1 cellular context compared by ENCODE assay signal in the genomic region with DNA sequence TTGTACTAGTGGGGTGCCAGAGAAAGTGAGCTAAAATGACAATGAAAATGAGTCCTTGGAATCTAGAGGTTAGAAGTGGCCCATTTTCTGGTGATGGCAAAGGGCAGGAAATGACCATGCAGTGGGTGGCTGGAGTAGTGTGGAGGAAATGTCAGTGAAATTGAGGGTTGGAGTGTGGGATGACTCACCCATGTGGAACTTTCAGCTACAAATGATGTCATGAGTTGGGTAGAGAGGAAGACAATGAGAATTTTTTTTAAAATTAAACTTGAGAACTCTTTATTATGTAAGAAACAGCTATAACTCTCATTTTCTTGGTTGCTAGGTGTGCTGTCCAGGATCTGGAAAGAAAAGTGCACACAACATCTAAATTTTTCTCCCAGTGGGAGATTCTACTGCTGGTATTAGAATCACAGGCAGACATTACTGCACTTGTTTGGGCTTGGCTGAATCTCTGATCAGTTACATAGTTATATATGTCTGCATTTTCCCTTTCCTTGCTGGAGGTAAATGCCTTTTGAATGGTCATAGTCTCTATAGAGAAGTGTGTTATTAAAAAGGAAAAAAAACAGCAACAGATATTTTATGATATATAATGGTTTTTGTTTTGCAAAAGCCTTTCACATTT.
TF ChIP-seq lines count a peak whose summit lies in the region.

No MANE protein-coding gene starts in this region.

TF ChIP-seq in K562, 482 proteins besides CTCF, POLR2A, EP300 and RAD21 (continued from another document and continues in another):
- TF ChIP-seq, protein P1, sequence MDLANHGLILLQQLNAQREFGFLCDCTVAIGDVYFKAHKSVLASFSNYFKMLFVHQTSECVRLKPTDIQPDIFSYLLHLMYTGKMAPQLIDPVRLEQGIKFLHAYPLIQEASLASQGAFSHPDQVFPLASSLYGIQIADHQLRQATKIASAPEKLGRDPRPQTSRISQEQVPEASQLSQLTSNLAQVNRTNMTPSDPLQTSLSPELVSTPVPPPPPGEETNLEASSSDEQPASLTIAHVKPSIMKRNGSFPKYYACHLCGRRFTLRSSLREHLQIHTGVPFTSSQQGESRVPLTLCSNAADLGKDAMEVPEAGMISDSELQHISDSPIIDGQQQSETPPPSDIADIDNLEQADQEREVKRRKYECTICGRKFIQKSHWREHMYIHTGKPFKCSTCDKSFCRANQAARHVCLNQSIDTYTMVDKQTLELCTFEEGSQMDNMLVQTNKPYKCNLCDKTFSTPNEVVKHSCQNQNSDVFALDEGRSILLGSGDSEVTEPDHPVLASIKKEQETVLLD (IDR thresholded peaks at IDR 0.05), result no peak
- TF ChIP-seq ARID1B (IDR thresholded peaks at IDR 0.05) (peak; percentile 69), ZNF584 (CRISPR knock-in tag; IDR thresholded peaks at IDR 0.05; ENCODE audit: low read depth) (peak; percentile 40; the same call in 1 of the 2 replicates), ESRRB (CRISPR knock-in tag; IDR thresholded peaks at IDR 0.05; ENCODE audit: borderline replicate concordance) (no peak), GATAD2A (IDR thresholded peaks at IDR 0.05) (no peak), SOX6 (IDR thresholded peaks at IDR 0.05) (0 out of 2 replicates have a peak, but pooled peaks have one; percentile 45), PRPF4 (IDR thresholded peaks at IDR 0.05; ENCODE audit: insufficient read depth, low read depth, low read length, poor library complexity, severe bottlenecking) (no peak), PTBP1 (IDR thresholded peaks at IDR 0.05; ENCODE audit: low read depth, low read length) (no peak), TAF1 (IDR thresholded peaks at IDR 0.05; ENCODE audit: control insufficient read depth, extremely low read depth, insufficient read depth, low read length, severe bottlenecking) (no peak), SAFB2 (IDR thresholded peaks at IDR 0.05; ENCODE audit: borderline replicate concordance, low read depth, low read length, severe bottlenecking) (no peak), MTA2 (IDR thresholded peaks at IDR 0.05; ENCODE audit: low read depth) (no peak), ZNF668 (CRISPR knock-in tag; IDR thresholded peaks at IDR 0.05) (no peak), ZC3H8 (IDR thresholded peaks at IDR 0.05) (no peak), DNMT1 (IDR thresholded peaks at IDR 0.05) (no peak), POLR2AphosphoS5 (IDR thresholded peaks at IDR 0.05; ENCODE audit: control insufficient read depth, insufficient read depth, low read depth, low read length) (no peak), CC2D1A (IDR thresholded peaks at IDR 0.05) (no peak), RBM17 (IDR thresholded peaks at IDR 0.05; ENCODE audit: borderline replicate concordance, low read depth, low read length) (no peak), CTBP1 (IDR thresholded peaks at IDR 0.05; ENCODE audit: borderline replicate concordance) (no peak), KDM2B (CRISPR knock-in tag; IDR thresholded peaks at IDR 0.05) (no peak), CHD2 (IDR thresholded peaks at IDR 0.05; ENCODE audit: low read depth, low read length) (no peak), RBM39 (optimal IDR thresholded peaks at IDR 0.05; ENCODE audit: low read depth, low read length) (no peak), E2F3 (CRISPR knock-in tag; IDR thresholded peaks at IDR 0.05) (no peak), PCBP2 (IDR thresholded peaks at IDR 0.05; ENCODE audit: low read depth, low read length, poor library complexity, severe bottlenecking) (no peak), DDX20 (tag; IDR thresholded peaks at IDR 0.05; ENCODE audit: low read depth) (no peak), MXI1 (IDR thresholded peaks at IDR 0.05; ENCODE audit: low read depth, low read length) (no peak), PHB2 (IDR thresholded peaks at IDR 0.05; ENCODE audit: low read depth) (no peak), TFAM (CRISPR knock-in tag; conservative IDR thresholded peaks at IDR 0.05) (no peak), SIN3B (IDR thresholded peaks at IDR 0.05; ENCODE audit: low read depth) (no peak), STAT5B (CRISPR knock-in tag; IDR thresholded peaks at IDR 0.05) (no peak), TCF3 (CRISPR knock-in tag; IDR thresholded peaks at IDR 0.05) (no peak), PURB (CRISPR knock-in tag; IDR thresholded peaks at IDR 0.05; ENCODE audit: low read depth) (no peak), RNF2 (IDR thresholded peaks at IDR 0.05) (no peak), TARDBP (IDR thresholded peaks at IDR 0.05) (no peak), NONO (IDR thresholded peaks at IDR 0.05; ENCODE audit: low read depth in 2 of 2, low read length in 1 of 2) (no peak), STAT5A (IDR thresholded peaks at IDR 0.05; ENCODE audit: borderline replicate concordance, low read length) (no peak), ZNF3 (CRISPR knock-in tag; IDR thresholded peaks at IDR 0.05) (no peak), DMBX1 (CRISPR knock-in tag; IDR thresholded peaks at IDR 0.05; ENCODE audit: borderline replicate concordance) (peak; percentile 70; the same call in 1 of the 2 replicates), NCOA2 (IDR thresholded peaks at IDR 0.05; ENCODE audit: partially characterized antibody in 2 of 2) (no peak), COPS2 (conservative IDR thresholded peaks at IDR 0.05) (no peak), ZKSCAN1 (IDR thresholded peaks at IDR 0.05; ENCODE audit: low read depth, low read length) (no peak), CREM (IDR thresholded peaks at IDR 0.05; ENCODE audit: low read depth) (peak; percentile 82)
- TF ChIP-seq, protein P2, sequence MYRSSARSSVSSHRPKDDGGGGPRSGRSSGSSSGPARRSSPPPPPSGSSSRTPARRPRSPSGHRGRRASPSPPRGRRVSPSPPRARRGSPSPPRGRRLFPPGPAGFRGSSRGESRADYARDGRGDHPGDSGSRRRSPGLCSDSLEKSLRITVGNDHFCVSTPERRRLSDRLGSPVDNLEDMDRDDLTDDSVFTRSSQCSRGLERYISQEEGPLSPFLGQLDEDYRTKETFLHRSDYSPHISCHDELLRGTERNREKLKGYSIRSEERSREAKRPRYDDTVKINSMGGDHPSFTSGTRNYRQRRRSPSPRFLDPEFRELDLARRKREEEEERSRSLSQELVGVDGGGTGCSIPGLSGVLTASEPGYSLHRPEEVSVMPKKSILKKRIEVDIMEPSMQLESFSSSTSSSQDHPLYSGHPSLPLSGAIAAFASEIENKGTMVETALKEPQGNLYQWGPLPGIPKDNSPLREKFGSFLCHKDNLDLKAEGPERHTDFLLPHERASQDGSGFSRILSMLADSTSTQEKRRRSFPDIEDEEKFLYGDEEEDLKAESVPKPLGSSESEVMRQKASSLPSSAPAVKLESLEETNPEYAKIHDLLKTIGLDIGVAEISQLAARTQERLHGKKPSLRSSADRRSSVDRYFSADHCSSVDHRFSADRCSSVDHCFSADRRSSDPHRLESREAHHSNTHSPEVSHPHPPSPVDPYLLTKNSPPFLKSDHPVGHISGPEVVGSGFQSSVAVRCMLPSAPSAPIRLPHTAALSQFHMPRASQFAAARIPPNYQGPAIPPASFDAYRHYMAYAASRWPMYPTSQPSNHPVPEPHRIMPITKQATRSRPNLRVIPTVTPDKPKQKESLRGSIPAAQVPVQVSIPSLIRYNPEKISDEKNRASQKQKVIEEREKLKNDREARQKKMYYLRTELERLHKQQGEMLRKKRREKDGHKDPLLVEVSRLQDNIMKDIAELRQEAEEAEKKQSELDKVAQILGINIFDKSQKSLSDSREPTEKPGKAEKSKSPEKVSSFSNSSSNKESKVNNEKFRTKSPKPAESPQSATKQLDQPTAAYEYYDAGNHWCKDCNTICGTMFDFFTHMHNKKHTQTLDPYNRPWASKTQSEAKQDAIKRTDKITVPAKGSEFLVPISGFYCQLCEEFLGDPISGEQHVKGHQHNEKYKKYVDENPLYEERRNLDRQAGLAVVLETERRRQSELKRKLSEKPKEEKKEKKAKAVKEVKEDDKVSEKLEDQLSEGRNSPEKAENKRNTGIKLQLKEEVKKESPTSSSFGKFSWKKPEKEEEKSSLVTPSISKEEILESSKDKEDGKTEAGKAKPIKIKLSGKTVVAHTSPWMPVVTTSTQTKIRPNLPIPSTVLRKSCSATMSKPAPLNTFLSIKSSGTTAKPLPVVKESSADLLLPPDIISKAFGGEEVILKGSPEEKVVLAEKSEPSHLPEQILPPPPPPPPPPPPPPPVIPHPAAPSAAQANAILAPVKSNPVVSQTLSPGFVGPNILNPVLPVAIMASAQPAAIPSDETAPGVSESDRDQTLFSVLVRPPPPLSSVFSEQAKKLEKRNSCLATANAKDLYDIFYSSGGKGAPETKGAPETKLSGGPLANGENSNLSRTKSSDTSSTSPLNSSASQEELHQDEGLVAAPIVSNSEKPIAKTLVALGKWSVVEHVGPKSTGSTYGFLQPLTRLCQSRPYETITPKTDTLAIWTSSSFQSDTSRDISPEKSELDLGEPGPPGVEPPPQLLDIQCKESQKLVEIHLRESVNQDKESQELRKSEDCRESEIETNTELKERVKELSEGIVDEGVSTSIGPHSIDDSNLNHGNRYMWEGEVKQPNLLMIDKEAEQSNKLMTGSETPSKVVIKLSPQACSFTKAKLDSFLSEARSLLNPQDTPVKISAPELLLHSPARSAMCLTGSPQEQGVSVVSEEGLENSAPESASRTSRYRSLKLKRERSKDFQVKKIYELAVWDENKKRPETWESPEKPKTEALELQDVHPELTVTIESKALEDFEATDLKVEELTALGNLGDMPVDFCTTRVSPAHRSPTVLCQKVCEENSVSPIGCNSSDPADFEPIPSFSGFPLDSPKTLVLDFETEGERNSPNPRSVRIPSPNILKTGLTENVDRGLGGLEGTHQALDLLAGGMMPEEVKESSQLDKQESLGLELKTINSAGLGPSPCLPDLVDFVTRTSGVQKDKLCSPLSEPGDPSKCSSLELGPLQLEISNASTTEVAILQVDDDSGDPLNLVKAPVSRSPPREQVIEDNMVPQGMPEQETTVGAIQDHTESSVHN (IDR thresholded peaks at IDR 0.05; ENCODE audit: borderline replicate concordance in 1 of 2, low read depth in 1 of 2), result 0 out of 4 replicates have a peak, but pooled peaks of 1 of the 2 experiments have one; percentile 47
- TF ChIP-seq, protein P3, sequence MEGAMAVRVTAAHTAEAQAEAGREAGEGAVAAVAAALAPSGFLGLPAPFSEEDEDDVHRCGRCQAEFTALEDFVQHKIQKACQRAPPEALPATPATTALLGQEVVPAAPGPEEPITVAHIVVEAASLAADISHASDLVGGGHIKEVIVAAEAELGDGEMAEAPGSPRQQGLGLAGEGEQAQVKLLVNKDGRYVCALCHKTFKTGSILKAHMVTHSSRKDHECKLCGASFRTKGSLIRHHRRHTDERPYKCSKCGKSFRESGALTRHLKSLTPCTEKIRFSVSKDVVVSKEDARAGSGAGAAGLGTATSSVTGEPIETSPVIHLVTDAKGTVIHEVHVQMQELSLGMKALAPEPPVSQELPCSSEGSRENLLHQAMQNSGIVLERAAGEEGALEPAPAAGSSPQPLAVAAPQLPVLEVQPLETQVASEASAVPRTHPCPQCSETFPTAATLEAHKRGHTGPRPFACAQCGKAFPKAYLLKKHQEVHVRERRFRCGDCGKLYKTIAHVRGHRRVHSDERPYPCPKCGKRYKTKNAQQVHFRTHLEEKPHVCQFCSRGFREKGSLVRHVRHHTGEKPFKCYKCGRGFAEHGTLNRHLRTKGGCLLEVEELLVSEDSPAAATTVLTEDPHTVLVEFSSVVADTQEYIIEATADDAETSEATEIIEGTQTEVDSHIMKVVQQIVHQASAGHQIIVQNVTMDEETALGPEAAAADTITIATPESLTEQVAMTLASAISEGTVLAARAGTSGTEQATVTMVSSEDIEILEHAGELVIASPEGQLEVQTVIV (CRISPR knock-in tag; IDR thresholded peaks at IDR 0.05; ENCODE audit: borderline replicate concordance), result no peak
- TF ChIP-seq, protein P4, sequence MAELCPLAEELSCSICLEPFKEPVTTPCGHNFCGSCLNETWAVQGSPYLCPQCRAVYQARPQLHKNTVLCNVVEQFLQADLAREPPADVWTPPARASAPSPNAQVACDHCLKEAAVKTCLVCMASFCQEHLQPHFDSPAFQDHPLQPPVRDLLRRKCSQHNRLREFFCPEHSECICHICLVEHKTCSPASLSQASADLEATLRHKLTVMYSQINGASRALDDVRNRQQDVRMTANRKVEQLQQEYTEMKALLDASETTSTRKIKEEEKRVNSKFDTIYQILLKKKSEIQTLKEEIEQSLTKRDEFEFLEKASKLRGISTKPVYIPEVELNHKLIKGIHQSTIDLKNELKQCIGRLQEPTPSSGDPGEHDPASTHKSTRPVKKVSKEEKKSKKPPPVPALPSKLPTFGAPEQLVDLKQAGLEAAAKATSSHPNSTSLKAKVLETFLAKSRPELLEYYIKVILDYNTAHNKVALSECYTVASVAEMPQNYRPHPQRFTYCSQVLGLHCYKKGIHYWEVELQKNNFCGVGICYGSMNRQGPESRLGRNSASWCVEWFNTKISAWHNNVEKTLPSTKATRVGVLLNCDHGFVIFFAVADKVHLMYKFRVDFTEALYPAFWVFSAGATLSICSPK (IDR thresholded peaks at IDR 0.05; ENCODE audit: borderline replicate concordance), result no peak
- TF ChIP-seq, protein P5, sequence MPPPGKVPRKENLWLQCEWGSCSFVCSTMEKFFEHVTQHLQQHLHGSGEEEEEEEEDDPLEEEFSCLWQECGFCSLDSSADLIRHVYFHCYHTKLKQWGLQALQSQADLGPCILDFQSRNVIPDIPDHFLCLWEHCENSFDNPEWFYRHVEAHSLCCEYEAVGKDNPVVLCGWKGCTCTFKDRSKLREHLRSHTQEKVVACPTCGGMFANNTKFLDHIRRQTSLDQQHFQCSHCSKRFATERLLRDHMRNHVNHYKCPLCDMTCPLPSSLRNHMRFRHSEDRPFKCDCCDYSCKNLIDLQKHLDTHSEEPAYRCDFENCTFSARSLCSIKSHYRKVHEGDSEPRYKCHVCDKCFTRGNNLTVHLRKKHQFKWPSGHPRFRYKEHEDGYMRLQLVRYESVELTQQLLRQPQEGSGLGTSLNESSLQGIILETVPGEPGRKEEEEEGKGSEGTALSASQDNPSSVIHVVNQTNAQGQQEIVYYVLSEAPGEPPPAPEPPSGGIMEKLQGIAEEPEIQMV (tag; conservative IDR thresholded peaks at IDR 0.05; ENCODE audit: low read depth), result no peak
- TF ChIP-seq, protein P6, sequence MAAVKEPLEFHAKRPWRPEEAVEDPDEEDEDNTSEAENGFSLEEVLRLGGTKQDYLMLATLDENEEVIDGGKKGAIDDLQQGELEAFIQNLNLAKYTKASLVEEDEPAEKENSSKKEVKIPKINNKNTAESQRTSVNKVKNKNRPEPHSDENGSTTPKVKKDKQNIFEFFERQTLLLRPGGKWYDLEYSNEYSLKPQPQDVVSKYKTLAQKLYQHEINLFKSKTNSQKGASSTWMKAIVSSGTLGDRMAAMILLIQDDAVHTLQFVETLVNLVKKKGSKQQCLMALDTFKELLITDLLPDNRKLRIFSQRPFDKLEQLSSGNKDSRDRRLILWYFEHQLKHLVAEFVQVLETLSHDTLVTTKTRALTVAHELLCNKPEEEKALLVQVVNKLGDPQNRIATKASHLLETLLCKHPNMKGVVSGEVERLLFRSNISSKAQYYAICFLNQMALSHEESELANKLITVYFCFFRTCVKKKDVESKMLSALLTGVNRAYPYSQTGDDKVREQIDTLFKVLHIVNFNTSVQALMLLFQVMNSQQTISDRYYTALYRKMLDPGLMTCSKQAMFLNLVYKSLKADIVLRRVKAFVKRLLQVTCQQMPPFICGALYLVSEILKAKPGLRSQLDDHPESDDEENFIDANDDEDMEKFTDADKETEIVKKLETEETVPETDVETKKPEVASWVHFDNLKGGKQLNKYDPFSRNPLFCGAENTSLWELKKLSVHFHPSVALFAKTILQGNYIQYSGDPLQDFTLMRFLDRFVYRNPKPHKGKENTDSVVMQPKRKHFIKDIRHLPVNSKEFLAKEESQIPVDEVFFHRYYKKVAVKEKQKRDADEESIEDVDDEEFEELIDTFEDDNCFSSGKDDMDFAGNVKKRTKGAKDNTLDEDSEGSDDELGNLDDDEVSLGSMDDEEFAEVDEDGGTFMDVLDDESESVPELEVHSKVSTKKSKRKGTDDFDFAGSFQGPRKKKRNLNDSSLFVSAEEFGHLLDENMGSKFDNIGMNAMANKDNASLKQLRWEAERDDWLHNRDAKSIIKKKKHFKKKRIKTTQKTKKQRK (IDR thresholded peaks at IDR 0.05; ENCODE audit: borderline replicate concordance, low read depth, low read length), result no peak
